14 cellular contexts compared by ENCODE assay signal in the genomic region with DNA sequence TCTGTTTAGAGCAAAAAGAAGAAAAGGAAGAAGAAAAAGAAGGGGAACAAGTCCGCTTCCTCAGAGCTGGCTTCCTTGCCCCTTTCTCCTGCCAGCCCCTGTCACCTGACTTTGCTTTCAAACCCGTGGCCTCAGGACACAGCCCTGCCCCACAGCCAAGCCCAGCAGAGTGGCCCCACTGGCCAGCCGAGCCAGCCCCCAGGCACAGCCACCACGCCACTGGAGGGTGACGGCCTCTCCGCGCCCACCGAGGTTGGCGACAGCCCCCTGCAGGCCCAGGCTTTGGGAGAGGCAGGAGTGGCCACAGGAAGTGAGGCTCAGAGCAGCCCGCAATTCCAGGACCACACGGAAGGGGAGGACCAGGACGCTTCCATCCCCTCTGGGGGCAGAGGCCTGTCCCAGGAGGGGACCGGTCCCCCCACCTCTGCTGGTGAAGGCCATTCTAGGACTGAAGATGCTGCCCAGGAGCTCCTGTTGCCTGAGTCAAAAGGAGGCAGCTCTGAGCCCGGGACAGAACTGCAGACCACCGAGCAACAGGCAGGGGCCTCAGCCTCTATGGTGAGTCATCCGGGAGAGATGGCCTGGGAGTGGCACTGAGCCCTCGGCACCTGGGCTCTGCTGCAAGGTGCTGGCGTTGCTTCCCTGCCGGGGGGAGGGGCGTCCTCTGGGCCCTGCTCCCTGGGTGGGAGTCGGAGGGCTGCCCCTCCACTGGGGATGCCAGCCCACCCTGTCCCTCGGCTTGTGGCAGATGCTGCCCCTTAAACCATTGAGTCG. TPM values are rescaled to one million over a fixed set of nuclear protein-coding genes. Genes with fewer than 3 reads are reported as not detected.
A peak's percentile ranks its signal among the peaks of the same experiment; 100 is the strongest.
DNase-seq lines count a peak whose midpoint lies in the region; ATAC-seq and TF ChIP-seq lines count a peak whose summit lies in the region.
"Had no signal": no experiment of that assay in that cellular context is flagged by ENCODE, and none has a peak within 500 bp of the region (broad histone marks: within the 10 kb centered on the region; RNA-seq: fewer than 3 reads in every experiment).

No MANE protein-coding gene starts in this region.

- H3K4me2 ChIP-seq in GM23338 = no peak overlapping the region
- H3K4me2 ChIP-seq: SK-N-SH had no signal

- H3F3A ChIP-seq in GM23338 (replicated peaks; ENCODE audit: low read depth) = no peaks in the 10 kb centered on the region

- H3K27ac Mint-ChIP-seq in GM23338 (peak overlapping the region; percentile 85; the same call in 1 of the 2 replicates), memory B cell (peak overlapping the region; percentile 46)
- H3K27ac Mint-ChIP-seq in activated naive CD8-positive, alpha-beta T cell treated with anti-CD3 and anti-CD28 coated beads, Interleukin-2, amount 10 ng/mL, durations not matched to agents 7 days and 5 days = peak overlapping the region; percentile 65
- no peak overlapping the region for H3K27ac Mint-ChIP-seq in activated CD8-positive, alpha-beta memory T cell treated with anti-CD3 and anti-CD28 coated beads, Interleukin-2, amount 10 ng/mL, durations not matched to agents 7 days and 5 days
- H3K27ac Mint-ChIP-seq: nephron had no signal

- no peak for TF ChIP-seq CTCF in GM23338 (conservative IDR thresholded peaks at IDR 0.05; ENCODE audit: low read depth in 2 of 2)

- H3K4me3 ChIP-seq in GM23338 = no peak overlapping the region
- H3K4me3 ChIP-seq: K562 had no signal

- no peaks in the 10 kb centered on the region for H3K9me2 ChIP-seq in GM23338 (ENCODE audit: insufficient read depth)
- H3K9me2 ChIP-seq: SK-N-SH had no signal

- POLR2A ChIA-PET in activated naive CD8-positive, alpha-beta T cell treated with anti-CD3 and anti-CD28 coated beads, Interleukin-2, amount 10 ng/mL, durations not matched to agents 7 days and 5 days (lab: Charles Lee) = interaction anchor here (0.8 to 1.3 kb wide), 2 partner anchors 92 to 804 kb away, joined by 3 to 4 read pairs; no protein-coding TSS in a partner anchor

- no peaks in the 10 kb centered on the region for H3K27me3 ChIP-seq in GM23338 (ENCODE audit: insufficient read depth)
- H3K27me3 ChIP-seq: brain microvascular endothelial cell had no signal

- CTCF ChIA-PET in activated CD8-positive, alpha-beta memory T cell treated with anti-CD3 and anti-CD28 coated beads, Interleukin-2, amount 10 ng/mL, durations not matched to agents 7 days and 5 days (lab: Charles Lee) = interaction anchor here (1.1 kb wide), 1 partner anchor 22 kb away, joined by 3 read pairs; no protein-coding TSS in a partner anchor

- H3K9me3 Mint-ChIP-seq in GM23338 (no peaks in the 10 kb centered on the region), memory B cell (no peaks in the 10 kb centered on the region)
- no peaks in the 10 kb centered on the region for H3K9me3 Mint-ChIP-seq in activated naive CD8-positive, alpha-beta T cell treated with anti-CD3 and anti-CD28 coated beads, Interleukin-2, amount 10 ng/mL, durations not matched to agents 7 days and 5 days
- H3K9me3 Mint-ChIP-seq in activated CD8-positive, alpha-beta memory T cell treated with anti-CD3 and anti-CD28 coated beads, Interleukin-2, amount 10 ng/mL, durations not matched to agents 7 days and 5 days (ENCODE audit: low read depth) = no peaks in the 10 kb centered on the region
- H3K9me3 Mint-ChIP-seq: effector memory CD8-positive, alpha-beta T cell; nephron had no signal

- H2AFZ ChIP-seq in GM23338 = no peak overlapping the region

- no peak overlapping the region for H3K4me3 Mint-ChIP-seq in GM23338
- H3K4me3 Mint-ChIP-seq in activated naive CD8-positive, alpha-beta T cell treated with anti-CD3 and anti-CD28 coated beads, Interleukin-2, amount 10 ng/mL, durations not matched to agents 7 days and 5 days = no peak overlapping the region
- no peak overlapping the region for H3K4me3 Mint-ChIP-seq in memory B cell
- no peak overlapping the region for H3K4me3 Mint-ChIP-seq in activated CD8-positive, alpha-beta memory T cell treated with anti-CD3 and anti-CD28 coated beads, Interleukin-2, amount 10 ng/mL, durations not matched to agents 7 days and 5 days
- H3K4me3 Mint-ChIP-seq: effector memory CD8-positive, alpha-beta T cell; nephron had no signal

- H3K4me1 Mint-ChIP-seq in GM23338 (peaks cover 13% of the 10 kb centered on the region), memory B cell (no peaks in the 10 kb centered on the region)
- H3K4me1 Mint-ChIP-seq in activated naive CD8-positive, alpha-beta T cell treated with anti-CD3 and anti-CD28 coated beads, Interleukin-2, amount 10 ng/mL, durations not matched to agents 7 days and 5 days = peaks cover 12% of the 10 kb centered on the region
- H3K4me1 Mint-ChIP-seq in activated CD8-positive, alpha-beta memory T cell treated with anti-CD3 and anti-CD28 coated beads, Interleukin-2, amount 10 ng/mL, durations not matched to agents 7 days and 5 days = peaks cover 39% of the 10 kb centered on the region

- H3K4me1 ChIP-seq in GM23338 (ENCODE audit: insufficient read depth) = no peaks in the 10 kb centered on the region

- DNase-seq in C1 segment of cervical spinal cord (lab: John Stamatoyannopoulos, UW) (peak in 8 of 14 donors; percentile 10 to 52 (median 28)), GM23338 (ENCODE audit: low spot score) (no peak), memory B cell (ENCODE audit: low spot score in 2 of 2) (no peak), pons (ENCODE audit: low spot score) (no peak), T-helper 1 cell (no peak)
- DNase-seq in activated naive CD8-positive, alpha-beta T cell treated with anti-CD3 and anti-CD28 coated beads, Interleukin-2, amount 10 ng/mL, durations not matched to agents 7 days and 5 days = no peak
- no peak for DNase-seq in activated CD8-positive, alpha-beta memory T cell treated with anti-CD3 and anti-CD28 coated beads, Interleukin-2, amount 10 ng/mL, durations not matched to agents 7 days and 5 days
- DNase-seq: brain microvascular endothelial cell; effector memory CD8-positive, alpha-beta T cell; NCI-H1930; SK-N-SH had no signal

- no peak overlapping the region for H3K27ac ChIP-seq in GM23338 (ENCODE audit: low read depth)
- H3K27ac ChIP-seq: brain microvascular endothelial cell had no signal

- H3K27me3 Mint-ChIP-seq in GM23338 (ENCODE audit: insufficient read depth, low read depth, poor library complexity) = peaks cover 4% of the 10 kb centered on the region
- H3K27me3 Mint-ChIP-seq in activated naive CD8-positive, alpha-beta T cell treated with anti-CD3 and anti-CD28 coated beads, Interleukin-2, amount 10 ng/mL, durations not matched to agents 7 days and 5 days = no peaks in the 10 kb centered on the region
- H3K27me3 Mint-ChIP-seq in memory B cell = no peaks in the 10 kb centered on the region
- H3K27me3 Mint-ChIP-seq in activated CD8-positive, alpha-beta memory T cell treated with anti-CD3 and anti-CD28 coated beads, Interleukin-2, amount 10 ng/mL, durations not matched to agents 7 days and 5 days = no peaks in the 10 kb centered on the region
- H3K27me3 Mint-ChIP-seq: effector memory CD8-positive, alpha-beta T cell had no signal

- peaks cover 13% of the 10 kb centered on the region; the same call in 1 of the 2 replicates for H3K36me3 ChIP-seq in GM23338 (ENCODE audit: insufficient read depth)

- no peak for ATAC-seq in GM23338
- ATAC-seq in activated naive CD8-positive, alpha-beta T cell treated with anti-CD3 and anti-CD28 coated beads, Interleukin-2, amount 10 ng/mL, durations not matched to agents 7 days and 5 days (ENCODE audit: low read depth) = no peak
- no peak for ATAC-seq in memory B cell (ENCODE audit: low read depth)
- ATAC-seq in HG03378 (IDR thresholded peaks at IDR 0.05; ENCODE audit: unreplicated experiment) = no peak
- ATAC-seq in activated CD8-positive, alpha-beta memory T cell treated with anti-CD3 and anti-CD28 coated beads, Interleukin-2, amount 10 ng/mL, durations not matched to agents 7 days and 5 days = no peak
- ATAC-seq: effector memory CD8-positive, alpha-beta T cell; K562 had no signal

- peaks cover 4% of the 10 kb centered on the region; the same call in 1 of the 2 replicates for H4K20me1 ChIP-seq in GM23338 (replicated peaks; ENCODE audit: insufficient read depth)

- H3K79me2 ChIP-seq in GM23338 (replicated peaks; ENCODE audit: insufficient read depth) = no peaks in the 10 kb centered on the region

- peaks cover 44% of the 10 kb centered on the region for H3K36me3 Mint-ChIP-seq in GM23338 (ENCODE audit: low read depth)
- peaks cover 40% of the 10 kb centered on the region for H3K36me3 Mint-ChIP-seq in activated naive CD8-positive, alpha-beta T cell treated with anti-CD3 and anti-CD28 coated beads, Interleukin-2, amount 10 ng/mL, durations not matched to agents 7 days and 5 days
- H3K36me3 Mint-ChIP-seq in memory B cell = peaks cover 14% of the 10 kb centered on the region
- H3K36me3 Mint-ChIP-seq in activated CD8-positive, alpha-beta memory T cell treated with anti-CD3 and anti-CD28 coated beads, Interleukin-2, amount 10 ng/mL, durations not matched to agents 7 days and 5 days = peaks cover 59% of the 10 kb centered on the region

TF ChIP-seq in GM23338, 12 proteins besides CTCF, POLR2A, EP300 and RAD21 (continues in another document):
- TF ChIP-seq CREB1 (CRISPR knock-in tag; IDR thresholded peaks at IDR 0.05; ENCODE audit: low read depth) (no peak), STAT1 (IDR thresholded peaks at IDR 0.05; ENCODE audit: unreplicated experiment) (no peak), POLR2AphosphoS5 (IDR thresholded peaks at IDR 0.05; ENCODE audit: low read depth) (no peak), NANOG (IDR thresholded peaks at IDR 0.05; ENCODE audit: borderline replicate concordance) (no peak)

RNA-seq across cellular contexts. Expression of gene RNF213, which starts 27.3 kb away (rescaled TPM):
- 52.5 and 67.2 TPM in 2 replicates for total RNA-seq in GM23338 (2014; rRNA removed; shearing (Covaris generic))
- polyA plus RNA-seq in GM23338 (2016; fragmentation: Nextera tagmentation; extraction: Ambion mirVana) = 21.2 and 21.9 TPM in 2 replicates
- total RNA-seq in activated naive CD8-positive, alpha-beta T cell treated with anti-CD3 and anti-CD28 coated beads, Interleukin-2, amount 10 ng/mL, durations not matched to agents 7 days and 5 days = 100 to 1,000 TPM; 488 TPM
- total RNA-seq in activated CD8-positive, alpha-beta memory T cell treated with anti-CD3 and anti-CD28 coated beads, Interleukin-2, amount 10 ng/mL, durations not matched to agents 7 days and 5 days = 1,000 to 10,000 TPM in 1 of 2 experiments, 100 to 1,000 TPM in 1; 597 to 1,208 TPM

Comparison
In these comparisons a context has a peak if more than half of its experiments do, and no peak if none do; other contexts are left out.
1. DNase-seq: peak in C1 segment of cervical spinal cord (8 of 14); none in GM23338 (single experiment), activated naive CD8-positive, alpha-beta T cell treated with anti-CD3 and anti-CD28 coated beads, Interleukin-2, amount 10 ng/mL, durations not matched to agents 7 days and 5 days (single experiment), memory B cell (0 of 2), pons (single experiment), T-helper 1 cell (0 of 5) and activated CD8-positive, alpha-beta memory T cell treated with anti-CD3 and anti-CD28 coated beads, Interleukin-2, amount 10 ng/mL, durations not matched to agents 7 days and 5 days (single experiment).